Comparison of ENCODE assay signal across 23 cellular contexts in the genomic region with DNA sequence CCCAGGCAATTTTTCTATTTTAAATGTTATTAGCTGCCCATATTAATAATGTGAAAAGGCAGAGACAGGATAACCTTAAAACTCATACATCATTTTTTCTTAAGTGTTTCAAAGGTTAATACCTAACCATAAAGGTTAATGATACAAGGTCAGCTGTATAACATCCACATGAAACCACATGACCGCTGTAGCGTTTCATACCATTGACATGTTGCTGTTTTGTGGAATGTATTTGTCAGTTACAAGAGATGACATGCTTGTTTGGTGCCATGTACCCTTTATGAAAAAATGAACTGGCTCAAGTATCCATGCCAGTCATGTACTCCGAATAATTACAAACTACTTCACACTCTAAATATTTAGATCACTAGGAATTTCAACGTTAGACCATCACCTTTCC.
"Had no signal": no experiment of that assay in that cellular context is flagged by ENCODE, and none has a peak within 500 bp of the region (broad histone marks: within the 10 kb centered on the region; RNA-seq: fewer than 3 reads in every experiment).

No MANE protein-coding gene starts in this region.

- DNase-seq: activated B cell treated with CpG ODN at 0.5 μM for 24 hours; activated CD4-positive, alpha-beta T cell treated with anti-CD3 and anti-CD28 coated beads, Interleukin-2, amount 50 U/mL, for 1 hour; activated CD8-positive, alpha-beta T cell treated with anti-CD3 and anti-CD28 coated beads for 36 hours; activated naive CD8-positive, alpha-beta T cell treated with anti-CD3 and anti-CD28 coated beads, Interleukin-2, amount 50 U/mL, for 24 hours; activated T-cell treated with anti-CD3 and anti-CD28 coated beads, Interleukin-2, amount 50 U/mL, for 4 hours; amygdala; caudate nucleus; cortex of kidney; effector memory CD8-positive, alpha-beta T cell; heart right ventricle; left colon; midbrain; naive thymus-derived CD8-positive, alpha-beta T cell; nucleus accumbens; psoas muscle; right cardiac atrium; spleen; stimulated activated CD4-positive, alpha-beta T cell treated with anti-CD3 and anti-CD28 coated beads, Interleukin-2, amount 100 ng/mL, for 48 hours; stimulated activated naive CD4-positive, alpha-beta T cell treated with Interleukin-2 at 50 U/mL for 16 hours; T-cell; testis; trophoblast cell; uterus had no signal
